ENCODE assay signal across 28 cellular contexts in the genomic region with DNA sequence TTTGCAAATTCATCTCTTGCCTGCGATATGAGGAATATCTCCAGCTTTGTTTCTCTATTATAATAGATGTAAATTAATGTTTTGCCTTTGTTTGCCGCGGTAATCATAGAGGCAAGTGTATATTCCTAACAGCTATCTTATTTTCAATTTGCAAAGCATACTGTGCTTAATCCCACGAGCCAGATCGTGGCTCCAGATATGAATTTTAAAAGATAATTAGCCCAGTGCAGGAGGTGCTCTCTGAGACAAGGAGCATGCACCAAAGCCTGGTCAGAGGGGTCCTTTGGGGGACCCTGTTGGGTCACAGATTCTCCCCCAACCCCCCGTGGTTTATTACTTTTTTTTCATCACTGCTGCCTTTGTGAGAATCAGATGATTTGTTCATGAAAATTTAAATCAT.
DNase-seq lines count a peak whose midpoint lies in the region; ATAC-seq and TF ChIP-seq lines count a peak whose summit lies in the region.
"Had no signal": no experiment of that assay in that cellular context is flagged by ENCODE, and none has a peak within 500 bp of the region (broad histone marks: within the 10 kb centered on the region; RNA-seq: fewer than 3 reads in every experiment).

No MANE protein-coding gene starts in this region.

- ATAC-seq in activated CD8-positive, alpha-beta memory T cell treated with anti-CD3 and anti-CD28 coated beads, Interleukin-2, amount 10 ng/mL, durations not matched to agents 7 days and 5 days: no peak
- ATAC-seq in activated T-helper 17 cell treated with anti-CD3 and anti-CD28 coated beads, Interleukin-2, amount 50 U/mL, for 72 hours (replicated peaks): no peak
- ATAC-seq in natural killer cell (no peak), HG03442 (IDR thresholded peaks at IDR 0.05; ENCODE audit: unreplicated experiment) (no peak)
- ATAC-seq: gastroesophageal sphincter, left lobe of liver had no signal

- no peak for TF ChIP-seq CTCF in natural killer cell (IDR thresholded peaks at IDR 0.05)
- no peak for TF ChIP-seq CTCF in RWPE1 (conservative IDR thresholded peaks at IDR 0.05; ENCODE audit: low read depth)

- no peaks in the 10 kb centered on the region for H3K9me3 Mint-ChIP-seq in activated CD8-positive, alpha-beta memory T cell treated with anti-CD3 and anti-CD28 coated beads, Interleukin-2, amount 10 ng/mL, durations not matched to agents 7 days and 5 days (ENCODE audit: low read depth)
- no peaks in the 10 kb centered on the region for H3K9me3 Mint-ChIP-seq in activated T-helper 17 cell treated with anti-CD3 and anti-CD28 coated beads, Interleukin-2, amount 50 U/mL, for 72 hours
- H3K9me3 Mint-ChIP-seq in natural killer cell: no peaks in the 10 kb centered on the region
- H3K9me3 Mint-ChIP-seq: dendritic cell treated with granulocyte-macrophage colony-stimulating factor and Interleukin-4, amounts not matched to agents 40 ng/mL and 50 ng/mL, for 4 days had no signal

- peak overlapping the region; percentile 92 for H3K27ac Mint-ChIP-seq in activated CD8-positive, alpha-beta memory T cell treated with anti-CD3 and anti-CD28 coated beads, Interleukin-2, amount 10 ng/mL, durations not matched to agents 7 days and 5 days
- H3K27ac Mint-ChIP-seq in activated T-helper 17 cell treated with anti-CD3 and anti-CD28 coated beads, Interleukin-2, amount 50 U/mL, for 72 hours: peak overlapping the region; percentile 96
- H3K27ac Mint-ChIP-seq in natural killer cell: peak overlapping the region in 1 of 2 donors; percentile 74
- H3K27ac Mint-ChIP-seq: B cell; dendritic cell treated with granulocyte-macrophage colony-stimulating factor and Interleukin-4, amounts not matched to agents 40 ng/mL and 50 ng/mL, for 4 days had no signal

- peak overlapping the region; percentile 100 for H3K27ac ChIP-seq in KOPT-K1 (ENCODE audit: low read depth, low read length, poor library complexity, severe bottlenecking)
- H3K27ac ChIP-seq in RWPE1: no peak overlapping the region
- H3K27ac ChIP-seq: cardiac muscle cell, gastroesophageal sphincter, SK-N-MC had no signal

- H3K36me3 Mint-ChIP-seq in activated CD8-positive, alpha-beta memory T cell treated with anti-CD3 and anti-CD28 coated beads, Interleukin-2, amount 10 ng/mL, durations not matched to agents 7 days and 5 days: peaks cover 8% of the 10 kb centered on the region
- peaks cover 16% of the 10 kb centered on the region for H3K36me3 Mint-ChIP-seq in activated T-helper 17 cell treated with anti-CD3 and anti-CD28 coated beads, Interleukin-2, amount 50 U/mL, for 72 hours (ENCODE audit: low read depth)
- no peaks in the 10 kb centered on the region for H3K36me3 Mint-ChIP-seq in natural killer cell
- H3K36me3 Mint-ChIP-seq: naive B cell had no signal

- H3K36me3 ChIP-seq in KOPT-K1 (ENCODE audit: insufficient read depth, low read length): no peaks in the 10 kb centered on the region
- H3K36me3 ChIP-seq: cardiac muscle cell, gastroesophageal sphincter had no signal

- H3K4me1 Mint-ChIP-seq in activated CD8-positive, alpha-beta memory T cell treated with anti-CD3 and anti-CD28 coated beads, Interleukin-2, amount 10 ng/mL, durations not matched to agents 7 days and 5 days: peaks cover 91% of the 10 kb centered on the region
- H3K4me1 Mint-ChIP-seq in activated T-helper 17 cell treated with anti-CD3 and anti-CD28 coated beads, Interleukin-2, amount 50 U/mL, for 72 hours: peaks cover 81% of the 10 kb centered on the region
- peaks cover 54 to 61% of the 10 kb centered on the region in 2 donors for H3K4me1 Mint-ChIP-seq in natural killer cell
- H3K4me1 Mint-ChIP-seq: B cell, naive B cell had no signal

- H3K27me3 Mint-ChIP-seq in activated CD8-positive, alpha-beta memory T cell treated with anti-CD3 and anti-CD28 coated beads, Interleukin-2, amount 10 ng/mL, durations not matched to agents 7 days and 5 days: no peaks in the 10 kb centered on the region
- H3K27me3 Mint-ChIP-seq in activated T-helper 17 cell treated with anti-CD3 and anti-CD28 coated beads, Interleukin-2, amount 50 U/mL, for 72 hours: no peaks in the 10 kb centered on the region
- peaks cover 0 to 5% of the 10 kb centered on the region in 2 donors for H3K27me3 Mint-ChIP-seq in natural killer cell (ENCODE audit: low read depth in 2 of 2)
- H3K27me3 Mint-ChIP-seq: B cell; dendritic cell treated with granulocyte-macrophage colony-stimulating factor and Interleukin-4, amounts not matched to agents 40 ng/mL and 50 ng/mL, for 4 days had no signal

- POLR2A ChIA-PET in RWPE1 (lab: Yijun Ruan, JAX; ENCODE audit: low non-redundant PET): no interaction called here

- H3K4me3 Mint-ChIP-seq in activated CD8-positive, alpha-beta memory T cell treated with anti-CD3 and anti-CD28 coated beads, Interleukin-2, amount 10 ng/mL, durations not matched to agents 7 days and 5 days: peak overlapping the region; percentile 28
- peak overlapping the region; percentile 94 for H3K4me3 Mint-ChIP-seq in activated T-helper 17 cell treated with anti-CD3 and anti-CD28 coated beads, Interleukin-2, amount 50 U/mL, for 72 hours
- peak overlapping the region; percentile 54 for H3K4me3 Mint-ChIP-seq in natural killer cell
- H3K4me3 Mint-ChIP-seq: B cell; dendritic cell treated with granulocyte-macrophage colony-stimulating factor and Interleukin-4, amounts not matched to agents 40 ng/mL and 50 ng/mL, for 4 days; naive B cell had no signal

- CTCF ChIA-PET in activated CD8-positive, alpha-beta memory T cell treated with anti-CD3 and anti-CD28 coated beads, Interleukin-2, amount 10 ng/mL, durations not matched to agents 7 days and 5 days (lab: Charles Lee): interaction anchor here (0.9 to 4.8 kb wide), 7 partner anchors 9 to 207 kb away, joined by 3 to 27 read pairs (median 4); no protein-coding TSS in a partner anchor
- CTCF ChIA-PET in RWPE1 (lab: Yijun Ruan, JAX): no interaction called here

- H3K9me3 ChIP-seq in KOPT-K1 (ENCODE audit: insufficient read depth, low read length, poor library complexity, severe bottlenecking): no peaks in the 10 kb centered on the region
- H3K9me3 ChIP-seq: Caco-2, gastroesophageal sphincter had no signal

- DNase-seq in activated CD8-positive, alpha-beta memory T cell treated with anti-CD3 and anti-CD28 coated beads, Interleukin-2, amount 10 ng/mL, durations not matched to agents 7 days and 5 days: no peak
- DNase-seq in activated CD8-positive, alpha-beta memory T cell treated with anti-CD3 and anti-CD28 coated beads, Interleukin-2, amount 50 U/mL, for 48 hours: no peak
- DNase-seq in natural killer cell (no peak), RWPE1 (ENCODE audit: low spot score) (no peak), SKM-1 treated with dmso at 0.1 percent for 144 hours (lab: John Stamatoyannopoulos, UW; ENCODE audit: unreplicated experiment) (no peak)
- DNase-seq: activated effector memory CD4-positive, alpha-beta T cell treated with anti-CD3 and anti-CD28 coated beads, Interleukin-2, amount 50 U/mL, for 16 hours; aorta; Caco-2; DMS79 treated with DMSO at 0.1 percent for 48 hours; GOT3; hippocampal formation; Karpas-422; MV-4-11; naive B cell; NCI-H1694; retina; small intestine; stimulated activated CD4-positive, alpha-beta T cell treated with anti-CD3 and anti-CD28 coated beads, Interleukin-1b, Interleukin-23, amount 100 ng/mL, for 48 hours; T-helper 9 cell had no signal

- intact Hi-C loops in natural killer cell (cut with micrococcal nuclease): no loop called here

Comparison
In these comparisons a context has a peak if more than half of its experiments do, and no peak if none do; other contexts are left out.
1. H3K4me3 Mint-ChIP-seq: peak in every context shown above with its lines; median percentile 94 in activated T-helper 17 cell treated with anti-CD3 and anti-CD28 coated beads, Interleukin-2, amount 50 U/mL, for 72 hours; 54 in natural killer cell; 28 in activated CD8-positive, alpha-beta memory T cell treated with anti-CD3 and anti-CD28 coated beads, Interleukin-2, amount 10 ng/mL, durations not matched to agents 7 days and 5 days.